In genomic region chr19:29940971-29941585, GRCh38 we compare ENCODE assay signal across 9 cellular contexts. TPM values are rescaled to one million over a fixed set of nuclear protein-coding genes. Genes with fewer than 3 reads are reported as not detected.
A peak's percentile ranks its signal among the peaks of the same experiment; 100 is the strongest.
DNase-seq lines count a peak whose midpoint lies in the region; ATAC-seq, FAIRE-seq and TF ChIP-seq lines count a peak whose summit lies in the region.
"Had no signal": no experiment of that assay in that cellular context is flagged by ENCODE, and none has a peak within 500 bp of the region (broad histone marks: within the 10 kb centered on the region; RNA-seq: fewer than 3 reads in every experiment).

No MANE protein-coding gene starts in this region.

- H3K36me3 Mint-ChIP-seq in activated B cell treated with CpG ODN at 0.5 μM for 24 hours (ENCODE audit: low read depth), result peaks cover 7% of the 10 kb centered on the region

- ATAC-seq in HepG2 (no peak), right lobe of liver (no peak), activated B cell treated with CpG ODN at 0.5 μM for 24 hours (ENCODE audit: low read depth) (no peak), thoracic aorta (ENCODE audit: insufficient number of reproducible peaks, low FRiP score, low read depth) (no peak), GM21576 (IDR thresholded peaks at IDR 0.05; ENCODE audit: unreplicated experiment) (no peak)

- H3K9me3 ChIP-seq in HepG2 (ENCODE audit: low read length) (no peaks in the 10 kb centered on the region), right lobe of liver (no peaks in the 10 kb centered on the region), keratinocyte (ENCODE audit: control insufficient read depth, low read depth, low read length) (no peaks in the 10 kb centered on the region), thoracic aorta (peaks cover 3% of the 10 kb centered on the region)

- no peaks in the 10 kb centered on the region for H3K27me3 ChIP-seq in HepG2 (ENCODE audit: control insufficient read depth in 1 of 2, insufficient read depth in 2 of 2, low read length in 2 of 2)
- H3K27me3 ChIP-seq in right lobe of liver, result no peaks in the 10 kb centered on the region
- H3K27me3 ChIP-seq in keratinocyte (ENCODE audit: control insufficient read depth, extremely low read depth, insufficient read depth, low read length), result no peaks in the 10 kb centered on the region
- no peaks in the 10 kb centered on the region for H3K27me3 ChIP-seq in thoracic aorta (replicated peaks; ENCODE audit: insufficient read depth)
- H3K27me3 ChIP-seq: upper lobe of left lung had no signal

- CTCF ChIA-PET in HepG2 (lab: Yijun Ruan, JAX; ENCODE audit: low intra/inter-chr PET ratio, low total read pairs), result no interaction called here
- CTCF ChIA-PET in activated B cell treated with CpG ODN at 0.5 μM for 24 hours (lab: Charles Lee), result interaction anchor here (2.0 kb wide), 1 partner anchor 26 kb away, joined by 9 read pairs; no protein-coding TSS in a partner anchor

- TF ChIP-seq CTCF in HepG2 (CRISPR knock-in tag; IDR thresholded peaks at IDR 0.05), result no peak
- no peak for TF ChIP-seq CTCF in right lobe of liver (IDR thresholded peaks at IDR 0.05)
- no peak for TF ChIP-seq CTCF in activated B cell treated with CpG ODN at 0.5 μM for 24 hours (IDR thresholded peaks at IDR 0.05)
- TF ChIP-seq CTCF in keratinocyte (optimal IDR thresholded peaks at IDR 0.05 in 1 of 3, IDR thresholded peaks at IDR 0.05 in 1 of 3, conservative IDR thresholded peaks at IDR 0.05 in 1 of 3; ENCODE audit: extremely low read depth in 1 of 3, insufficient read depth in 2 of 3, low read length in 3 of 3), result no peak
- TF ChIP-seq CTCF in thoracic aorta (IDR thresholded peaks at IDR 0.05), result no peak

- in situ Hi-C loops in HepG2 (cut with HindIII; ENCODE audit: extremely low pct_ligation_motif_present, low pct_unique_long_range_greater_than_20kb), result no loop called here

- no peak for TF ChIP-seq RAD21 in HepG2 (CRISPR knock-in tag; IDR thresholded peaks at IDR 0.05)

- H3K4me2 ChIP-seq in HepG2 (ENCODE audit: low read depth, low read length) (peak overlapping the region; percentile 81; the same call in 1 of the 2 replicates), keratinocyte (ENCODE audit: control insufficient read depth, extremely low read depth, insufficient read depth, low read depth, low read length) (peak overlapping the region; percentile 73)

- 93% methylated on average over 9 of the region's 9 CpGs for WGBS in HepG2 (ENCODE audit: low lambda C conversion rate)
- WGBS in right lobe of liver (ENCODE audit: insufficient coverage, low coverage, low lambda C conversion rate, missing lambda C conversion rate), result 83% methylated on average over 8 of the region's 9 CpGs

- H3K27me3 Mint-ChIP-seq in activated B cell treated with CpG ODN at 0.5 μM for 24 hours, result peaks cover 8% of the 10 kb centered on the region

- H3K27ac Mint-ChIP-seq in activated B cell treated with CpG ODN at 0.5 μM for 24 hours, result no peak overlapping the region

- H3K27ac ChIP-seq in HepG2 (ENCODE audit: extremely low read length, insufficient read depth, low read length) (no peak overlapping the region), right lobe of liver (no peak overlapping the region), keratinocyte (ENCODE audit: control insufficient read depth, insufficient read depth, low read length) (no peak overlapping the region), thoracic aorta (no peak overlapping the region)
- H3K27ac ChIP-seq: upper lobe of left lung had no signal

- BruUV-seq in HepG2 (replicated peaks; lab: Mats Ljungman, UMichigan), result no TSS peak

- dilution Hi-C loops in keratinocyte (cut with MboI; ENCODE audit: extremely low pct_ligation_motif_present, low sequenced_read_pairs), result no loop called here

- TF ChIP-seq EP300 in HepG2 (IDR thresholded peaks at IDR 0.05; ENCODE audit: low read depth in 2 of 2, low read length in 2 of 2) (no peak), HepG2 (CRISPR knock-in tag; IDR thresholded peaks at IDR 0.05; ENCODE audit: borderline replicate concordance) (no peak)

- peak overlapping the region; percentile 85 for H3K4me3 Mint-ChIP-seq in activated B cell treated with CpG ODN at 0.5 μM for 24 hours

- H3K4me1 ChIP-seq in HepG2 (ENCODE audit: insufficient read depth, low read length) (peaks cover 45% of the 10 kb centered on the region), right lobe of liver (peaks cover 0 to 19% (median 3%) of the 10 kb centered on the region in 4 donors), keratinocyte (ENCODE audit: control insufficient read depth, extremely low read depth, insufficient read depth, low read length) (peaks cover 33% of the 10 kb centered on the region), thoracic aorta (ENCODE audit: control insufficient read depth in 1 of 2, low read depth in 2 of 2) (peaks cover 23 to 33% of the 10 kb centered on the region in 2 donors)

- POLR2A ChIA-PET in HepG2 (lab: Yijun Ruan, JAX), result interaction anchor here (0.7 to 1.8 kb wide), 9 partner anchors 7 to 274 kb away, joined by 3 to 6 read pairs (median 5); no protein-coding TSS in a partner anchor
- POLR2A ChIA-PET in activated B cell treated with CpG ODN at 0.5 μM for 24 hours (lab: Charles Lee), result interaction anchor here (0.8 to 3.0 kb wide), 10 partner anchors 23 to 335 kb away, joined by 3 to 25 read pairs (median 5); partner anchors contain the start of genes C19orf12, PLEKHF1 and POP4

- H3K79me2 ChIP-seq in HepG2 (ENCODE audit: insufficient read depth, low read length) (peaks cover 35% of the 10 kb centered on the region), keratinocyte (ENCODE audit: control insufficient read depth, insufficient read depth, low read length) (peaks cover 35% of the 10 kb centered on the region)

- H3K9ac ChIP-seq in HepG2 (ENCODE audit: insufficient read depth, low read depth, low read length) (no peak overlapping the region), keratinocyte (ENCODE audit: control insufficient read depth, extremely low read depth, insufficient read depth, low read length) (no peak overlapping the region)

- H3K36me3 ChIP-seq in HepG2 (replicated peaks in 1 of 2; ENCODE audit: control insufficient read depth in 1 of 2, insufficient read depth in 2 of 2, low read length in 2 of 2) (no peaks in the 10 kb centered on the region), right lobe of liver (no peaks in the 10 kb centered on the region), keratinocyte (ENCODE audit: control insufficient read depth in 2 of 2, extremely low read depth in 1 of 2, insufficient read depth in 2 of 2, low read length in 2 of 2) (no peaks in the 10 kb centered on the region), thoracic aorta (no peaks in the 10 kb centered on the region)
- H3K36me3 ChIP-seq: upper lobe of left lung had no signal

- H3K4me1 Mint-ChIP-seq in activated B cell treated with CpG ODN at 0.5 μM for 24 hours, result peaks cover 31% of the 10 kb centered on the region

- no peak for TF ChIP-seq POLR2A in HepG2 (IDR thresholded peaks at IDR 0.05; ENCODE audit: insufficient read depth in 1 of 2, low read depth in 2 of 2, low read length in 2 of 2)
- no peak for TF ChIP-seq POLR2A in right lobe of liver (IDR thresholded peaks at IDR 0.05)

- H2AFZ ChIP-seq in HepG2 (ENCODE audit: low read length), result no peak overlapping the region
- peak overlapping the region; percentile 84 for H2AFZ ChIP-seq in keratinocyte (ENCODE audit: control insufficient read depth, low read length)

- H3K9me1 ChIP-seq in keratinocyte (ENCODE audit: control insufficient read depth, extremely low read depth, insufficient read depth, low read length), result no peaks in the 10 kb centered on the region

- FAIRE-seq in HepG2 (lab: Jason Lieb, UNC) (no peak), keratinocyte (lab: Jason Lieb, UNC) (peak; percentile 49)

- peaks cover 9% of the 10 kb centered on the region for H3K9me3 Mint-ChIP-seq in activated B cell treated with CpG ODN at 0.5 μM for 24 hours

- peaks cover 14% of the 10 kb centered on the region for H4K20me1 ChIP-seq in HepG2 (ENCODE audit: insufficient read depth, low read length)
- H4K20me1 ChIP-seq in keratinocyte (ENCODE audit: control insufficient read depth, extremely low read depth, insufficient read depth, low read length), result peaks cover 2% of the 10 kb centered on the region

- DNase-seq in HepG2 (ENCODE audit: low spot score) (no peak), right lobe of liver (no peak), activated B cell treated with CpG ODN at 0.5 μM for 24 hours (no peak), keratinocyte (ENCODE audit: low read depth, low spot score) (no peak), thoracic aorta (ENCODE audit: low spot score) (no peak), anterior cingulate cortex (lab: John Stamatoyannopoulos, UW) (no peak)
- no peak for DNase-seq in stimulated activated CD4-positive, alpha-beta T cell treated with anti-CD3 and anti-CD28 coated beads, Interleukin-2, amount 100 ng/mL, for 48 hours
- DNase-seq: upper lobe of left lung had no signal

- 0 out of 6 replicates have a peak overlapping the region, but pooled peaks of 1 of the 3 experiments have one; percentile 80 for H3K4me3 ChIP-seq in HepG2 (replicated peaks in 1 of 3; ENCODE audit: insufficient read depth in 1 of 3, low read depth in 2 of 3, low read length in 3 of 3)
- no peak overlapping the region for H3K4me3 ChIP-seq in right lobe of liver
- H3K4me3 ChIP-seq in keratinocyte (ENCODE audit: control insufficient read depth in 2 of 3, extremely low read depth in 1 of 3, insufficient read depth in 2 of 3, low read depth in 1 of 3, low read length in 3 of 3), result no peak overlapping the region
- peak overlapping the region; percentile 78 for H3K4me3 ChIP-seq in thoracic aorta

- intact Hi-C loops in HepG2 (cut with micrococcal nuclease; ENCODE audit: unreplicated experiment) (no loop called here), right lobe of liver (cut with DNase I) (no loop called here), activated B cell treated with CpG ODN at 0.5 μM for 24 hours (cut with micrococcal nuclease) (loop anchor here (5.0 to 10.0 kb wide), 3 partner anchors 36 to 284 kb away; partner anchors contain the start of gene C19orf12)

RNA-seq across cellular contexts. Expression of gene URI1, which starts 1.0 kb away (rescaled TPM):
- total RNA-seq in HepG2 (2016; rRNA removed; fragmentation: Illumina TruSeq; extraction: Trizol), result 66.6 and 67.9 TPM in 2 replicates
- 55.4 and 65.8 TPM in 2 replicates for total RNA-seq in HepG2 (2016; cell fraction: cytosol; rRNA removed; fragmentation: Illumina TruSeq; extraction: Trizol; ENCODE audit: low read depth)
- 59.1 and 63.0 TPM in 2 replicates for total RNA-seq in HepG2 (2016; cell fraction: insoluble cytoplasmic fraction; rRNA removed; fragmentation: Illumina TruSeq; extraction: Trizol)
- total RNA-seq in HepG2 (2016; cell fraction: membrane; rRNA removed; fragmentation: Illumina TruSeq; extraction: Trizol), result 94.1 and 96.8 TPM in 2 replicates
- total RNA-seq in HepG2 (2016; cell fraction: nucleus; rRNA removed; fragmentation: Illumina TruSeq; extraction: Trizol), result 59.4 and 60.6 TPM in 2 replicates
- polyA plus RNA-seq in HepG2 (2011; rRNA removed), result 35.4 and 43.6 TPM in 2 replicates
- polyA plus RNA-seq in HepG2 (2011; cell fraction: cytosol; rRNA removed), result 17.2 and 27.7 TPM in 2 replicates
- 29.1 and 37.9 TPM in 2 replicates for polyA plus RNA-seq in HepG2 (2011; cell fraction: nucleus; rRNA removed)
- 40.6 and 47.2 TPM in 2 replicates for polyA plus RNA-seq in HepG2 (2012)
- 37.8 and 49.5 TPM in 2 replicates for polyA plus RNA-seq in HepG2 (2016; cell fraction: cytosol; fragmentation: Illumina TruSeq; extraction: Trizol; ENCODE audit: low read depth)
- polyA plus RNA-seq in HepG2 (2016; cell fraction: insoluble cytoplasmic fraction; fragmentation: Illumina TruSeq; extraction: Trizol; ENCODE audit: low read depth), result 64.3 and 69.2 TPM in 2 replicates
- 70.9 and 75.8 TPM in 2 replicates for polyA plus RNA-seq in HepG2 (2016; cell fraction: membrane; fragmentation: Illumina TruSeq; extraction: Trizol; ENCODE audit: low read depth)
- 55.9 and 58.5 TPM in 2 replicates for polyA plus RNA-seq in HepG2 (2016; cell fraction: nucleus; fragmentation: Illumina TruSeq; extraction: Trizol; ENCODE audit: insufficient read depth, low read depth)
- 20.9 and 41.9 TPM in 2 replicates for polyA minus RNA-seq in HepG2 (2011; rRNA and poly(A)+ RNA removed; ENCODE audit: low replicate concordance)
- 26.6 and 35.0 TPM in 2 replicates for polyA minus RNA-seq in HepG2 (2011; cell fraction: cytosol; rRNA and poly(A)+ RNA removed)
- 118 and 132 TPM in 2 replicates for polyA minus RNA-seq in HepG2 (2011; cell fraction: nucleus; rRNA and poly(A)+ RNA removed)
- total RNA-seq in right lobe of liver, result 10 to 100 TPM; 18.8 to 29.4 (median 22.2) TPM
- total RNA-seq in activated B cell treated with CpG ODN at 0.5 μM for 24 hours, result 49.8 and 50.6 TPM in 2 replicates
- polyA plus RNA-seq in keratinocyte, result 62.5 to 98.6 TPM (median 66.9 TPM) in 3 replicates
- polyA plus RNA-seq in keratinocyte (2011; ENCODE audit: low read depth), result 114 TPM
- polyA plus RNA-seq in keratinocyte (2011; cell fraction: cytosol; rRNA removed), result 74.7 and 115 TPM in 2 replicates
- polyA plus RNA-seq in keratinocyte (2011; cell fraction: nucleus; rRNA removed), result 48.9 and 70.2 TPM in 2 replicates
- 47.6 and 57.8 TPM in 2 replicates for polyA plus RNA-seq in keratinocyte (2012; ENCODE audit: low replicate concordance)
- 28.0 to 141 TPM (median 64.1 TPM) in 3 replicates for polyA minus RNA-seq in keratinocyte
- 64.7 TPM for polyA minus RNA-seq in keratinocyte (2011; cell fraction: cytosol; rRNA and poly(A)+ RNA removed)
- polyA minus RNA-seq in keratinocyte (2011; cell fraction: nucleus; rRNA and poly(A)+ RNA removed), result 27.9 and 56.8 TPM in 2 replicates
- total RNA-seq in thoracic aorta, result 10 to 100 TPM; 44.5 to 55.3 TPM
